ENCODE assay signal across 8 cellular contexts in the genomic region with DNA sequence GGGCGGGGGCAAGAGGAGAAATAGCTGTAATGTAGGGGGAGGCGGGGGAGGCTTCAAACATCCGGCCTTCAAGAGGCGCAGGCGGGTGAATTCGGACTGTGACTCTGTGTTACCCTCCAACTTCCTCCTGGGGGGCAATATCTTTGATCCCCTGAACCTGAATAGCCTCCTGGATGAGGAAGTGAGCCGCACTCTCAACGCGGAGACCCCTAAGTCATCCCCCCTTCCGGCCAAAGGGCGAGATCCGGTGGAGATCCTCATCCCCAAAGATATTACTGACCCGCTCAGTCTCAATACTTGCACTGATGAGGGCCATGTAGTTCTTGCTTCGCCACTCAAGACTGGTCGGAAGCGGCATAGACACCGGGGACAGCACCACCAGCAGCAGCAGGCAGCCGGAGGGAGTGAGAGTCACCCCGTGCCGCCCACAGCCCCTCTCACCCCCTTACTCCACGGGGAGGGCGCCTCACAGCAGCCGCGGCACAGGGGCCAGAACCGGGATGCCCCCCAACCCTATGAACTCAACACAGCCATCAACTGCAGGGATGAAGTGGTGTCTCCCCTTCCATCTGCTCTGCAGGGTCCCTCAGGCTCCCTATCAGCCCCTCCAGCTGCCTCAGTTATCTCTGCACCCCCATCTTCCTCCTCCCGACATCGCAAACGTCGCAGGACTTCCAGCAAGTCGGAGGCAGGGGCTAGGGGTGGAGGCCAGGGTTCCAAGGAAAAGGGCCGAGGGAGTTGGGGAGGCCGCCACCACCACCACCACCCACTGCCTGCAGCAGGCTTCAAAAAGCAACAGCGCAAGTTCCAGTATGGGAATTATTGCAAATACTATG. TPM values are rescaled to one million over a fixed set of nuclear protein-coding genes. Genes with fewer than 3 reads are reported as not detected.
DNase-seq lines count a peak whose midpoint lies in the region; ATAC-seq and TF ChIP-seq lines count a peak whose summit lies in the region.

No MANE protein-coding gene starts in this region.

- no peaks in the 10 kb centered on the region for H3K9me3 ChIP-seq in CD4-positive, alpha-beta memory T cell (ENCODE audit: control insufficient read depth in 1 of 2, low read length in 2 of 2)
- no peaks in the 10 kb centered on the region for H3K9me3 ChIP-seq in prostate gland

- peaks cover 54% of the 10 kb centered on the region for H3K4me1 ChIP-seq in CD4-positive, alpha-beta memory T cell (ENCODE audit: insufficient read depth, low read length)
- peaks cover 45% of the 10 kb centered on the region for H3K4me1 ChIP-seq in KMS-11 (ENCODE audit: low read depth, poor library complexity, severe bottlenecking)
- peaks cover 29% of the 10 kb centered on the region for H3K4me1 ChIP-seq in prostate gland (replicated peaks)

- peak overlapping the region; percentile 90 to 99 (median 93) for H3K27ac Mint-ChIP-seq in CD4-positive, alpha-beta memory T cell

- TF ChIP-seq POLR2A in prostate gland (IDR thresholded peaks at IDR 0.05): no peak

- H3K79me2 ChIP-seq in KMS-11 (ENCODE audit: insufficient read depth, low read depth): peaks cover 48% of the 10 kb centered on the region

- H3K27me3 ChIP-seq in CD4-positive, alpha-beta memory T cell (ENCODE audit: insufficient read depth, low read length): no peaks in the 10 kb centered on the region
- H3K27me3 ChIP-seq in KMS-11 (ENCODE audit: insufficient read depth, low read depth) (no peaks in the 10 kb centered on the region), prostate gland (replicated peaks; ENCODE audit: insufficient read depth) (no peaks in the 10 kb centered on the region)

- intact Hi-C loops in CD4-positive, alpha-beta memory T cell (cut with micrococcal nuclease): no loop called here
- intact Hi-C loops in prostate gland (cut with DNase I): no loop called here

- CTCF ChIA-PET in CD4-positive, alpha-beta memory T cell (lab: Charles Lee; ENCODE audit: partially characterized antibody): interaction anchor here (1.2 kb wide), 1 partner anchor 118 kb away, joined by 3 read pairs; no protein-coding TSS in a partner anchor

- TF ChIP-seq CTCF in KMS-11 (conservative IDR thresholded peaks at IDR 0.05; ENCODE audit: low read depth, low read length): no peak
- no peak for TF ChIP-seq CTCF in prostate gland (IDR thresholded peaks at IDR 0.05)

- POLR2A ChIA-PET in CD4-positive, alpha-beta memory T cell (lab: Charles Lee; ENCODE audit: partially characterized antibody): interaction anchor here (0.8 to 5.2 kb wide), 27 partner anchors 7 to 1056 kb away, joined by 3 to 80 read pairs (median 14); a partner anchor contains a TSS

- H2AFZ ChIP-seq in KMS-11 (ENCODE audit: low read depth): 0 out of 2 replicates have a peak overlapping the region, but pooled peaks have one; percentile 37

- H3K9me3 Mint-ChIP-seq in CD4-positive, alpha-beta memory T cell: peaks cover 0 to 12% (median 0%) of the 10 kb centered on the region in 8 donors

- peak overlapping the region; percentile 87 for H3K9ac ChIP-seq in KMS-11

- DNase-seq in CD4-positive, alpha-beta memory T cell: peak in 3 of 5 donors; percentile 28 to 61 (median 33)
- peak; percentile 15 for DNase-seq in activated T-helper 9 cell treated with anti-CD3 and anti-CD28 coated beads, Interleukin-2, amount 50 U/mL, for 16 hours (ENCODE audit: low read depth)
- DNase-seq in foreskin melanocyte (peak; percentile 32), prostate gland (ENCODE audit: low spot score) (no peak), DMS114 treated with DMSO at 0.1 percent for 48 hours (lab: John Stamatoyannopoulos, UW; ENCODE audit: unreplicated experiment) (no peak), AG20443 (ENCODE audit: low spot score) (no peak)

- H3K36me3 ChIP-seq in CD4-positive, alpha-beta memory T cell (ENCODE audit: insufficient read depth, low read length): peaks cover 22% of the 10 kb centered on the region
- peaks cover 4% of the 10 kb centered on the region; the same call in 1 of the 2 replicates for H3K36me3 ChIP-seq in KMS-11 (ENCODE audit: insufficient read depth)
- peaks cover 5 to 7% of the 10 kb centered on the region in 2 donors for H3K36me3 ChIP-seq in prostate gland

- no peak for ATAC-seq in HG03039 (IDR thresholded peaks at IDR 0.05; ENCODE audit: unreplicated experiment)

- H3K36me3 Mint-ChIP-seq in CD4-positive, alpha-beta memory T cell: peaks cover 12 to 62% of the 10 kb centered on the region in 2 donors

- peaks cover 0 to 5% of the 10 kb centered on the region in 2 donors for H3K27me3 Mint-ChIP-seq in CD4-positive, alpha-beta memory T cell

- H4K20me1 ChIP-seq in KMS-11 (ENCODE audit: insufficient read depth): no peaks in the 10 kb centered on the region

- H3K4me2 ChIP-seq in KMS-11: peak overlapping the region; percentile 46

- peak overlapping the region; percentile 23 to 95 for H3K4me3 ChIP-seq in CD4-positive, alpha-beta memory T cell (ENCODE audit: low read length in 2 of 2)
- H3K4me3 ChIP-seq in KMS-11 (IDR thresholded peaks at IDR 0.05; ENCODE audit: insufficient read depth, low read depth, low read length): no peak overlapping the region
- H3K4me3 ChIP-seq in prostate gland: peak overlapping the region; percentile 73 to 94

- 15% methylated on average over 33 of the region's 33 CpGs for WGBS in prostate gland

- H3K4me3 Mint-ChIP-seq in CD4-positive, alpha-beta memory T cell: peak overlapping the region; percentile 82 to 91 (median 86)

- peaks cover 28 to 75% (median 48%) of the 10 kb centered on the region in 4 donors for H3K4me1 Mint-ChIP-seq in CD4-positive, alpha-beta memory T cell

- H3K27ac ChIP-seq in CD4-positive, alpha-beta memory T cell (ENCODE audit: low read depth, low read length): peak overlapping the region; percentile 100
- H3K27ac ChIP-seq in KMS-11 (peak overlapping the region; percentile 92), prostate gland (peak overlapping the region; percentile 100)

RNA-seq across cellular contexts. Expression of a gene that starts 1.0 kb away (rescaled TPM):
- total RNA-seq in CD4-positive, alpha-beta memory T cell: 10 to 100 TPM; 57.3 to 58.8 TPM
- 10 to 100 TPM in 1 of 2 donors, 1 to 10 TPM in 1; 7.9 to 11.8 TPM for polyA plus RNA-seq in CD4-positive, alpha-beta memory T cell
- total RNA-seq in prostate gland: 10 to 100 TPM; 24.2 to 62.8 TPM

RNA-seq across cellular contexts. Expression of a gene that starts 2.2 kb away (rescaled TPM):
- 10 to 100 TPM; 10.1 to 12.4 TPM for total RNA-seq in CD4-positive, alpha-beta memory T cell
- 1 to 10 TPM; 5.0 to 6.1 TPM for polyA plus RNA-seq in CD4-positive, alpha-beta memory T cell
- total RNA-seq in prostate gland: 10 to 100 TPM in 1 of 2 donors, 1 to 10 TPM in 1; 5.5 to 34.6 TPM

RNA-seq across cellular contexts. Expression of a gene that starts 5.6 kb away (rescaled TPM):
- 10 to 100 TPM; 77.7 to 83.8 TPM for total RNA-seq in CD4-positive, alpha-beta memory T cell
- 10 to 100 TPM; 28.6 to 49.7 TPM for polyA plus RNA-seq in CD4-positive, alpha-beta memory T cell
- total RNA-seq in prostate gland: 10 to 100 TPM; 44.1 to 60.5 TPM

RNA-seq across cellular contexts. Expression of a gene that starts 33.4 kb away (rescaled TPM):
- total RNA-seq in CD4-positive, alpha-beta memory T cell: 1 to 10 TPM; 4.6 to 5.7 TPM
- polyA plus RNA-seq in CD4-positive, alpha-beta memory T cell: under 1 TPM; 0.26 to 0.34 TPM
- 10 to 100 TPM in 1 of 2 donors, not detected in 1; 11.9 TPM for total RNA-seq in prostate gland

RNA-seq across cellular contexts. Expression of a gene that starts 48.3 kb away (rescaled TPM):
- total RNA-seq in CD4-positive, alpha-beta memory T cell: 100 to 1,000 TPM; 144 to 154 TPM
- 10 to 100 TPM; 30.0 to 34.5 TPM for polyA plus RNA-seq in CD4-positive, alpha-beta memory T cell
- 100 to 1,000 TPM in 1 of 2 donors, 10 to 100 TPM in 1; 77.6 to 152 TPM for total RNA-seq in prostate gland

Comparison
In these comparisons a context has a peak if more than half of its experiments do, and no peak if none do; other contexts are left out.
1. DNase-seq: peak in CD4-positive, alpha-beta memory T cell (3 of 5), activated T-helper 9 cell treated with anti-CD3 and anti-CD28 coated beads, Interleukin-2, amount 50 U/mL, for 16 hours (single experiment) and foreskin melanocyte (single experiment); none in prostate gland (single experiment), DMS114 treated with DMSO at 0.1 percent for 48 hours (single experiment) and AG20443 (single experiment).
2. Peak in every context shown above with its lines, with median percentiles within 50 percentile points of each other: H3K27ac ChIP-seq.